In genomic region chr20:58627212-58628072, GRCh38 we compare ENCODE assay signal across 19 cellular contexts. TPM values are rescaled to one million over a fixed set of nuclear protein-coding genes. Genes with fewer than 3 reads are reported as not detected.
DNase-seq lines count a peak whose midpoint lies in the region; ATAC-seq and TF ChIP-seq lines count a peak whose summit lies in the region.
"Had no signal": no experiment of that assay in that cellular context is flagged by ENCODE, and none has a peak within 500 bp of the region (broad histone marks: within the 10 kb centered on the region; RNA-seq: fewer than 3 reads in every experiment).

No MANE protein-coding gene starts in this region.

- H3K4ac ChIP-seq in trophoblast cell (ENCODE audit: low read depth, low read length), result no peak overlapping the region

- no peak overlapping the region for H3K18ac ChIP-seq in trophoblast cell (ENCODE audit: low read length)

- peak overlapping the region; percentile 16 for H2BK12ac ChIP-seq in trophoblast cell (ENCODE audit: low read length)

- no CpG with 5 or more reads among the region's 11 CpGs for WGBS in trophoblast cell (ENCODE audit: extremely low coverage, insufficient coverage, insufficient read length)
- WGBS in thyroid gland, 2 donors, result 91 to 92% methylated on average over 9 to 11 of the region's 11 CpGs

- no peak overlapping the region for H2AK5ac ChIP-seq in trophoblast cell (ENCODE audit: low read length)

- no peak overlapping the region for H4K91ac ChIP-seq in trophoblast cell (ENCODE audit: low read depth, low read length)

- H3K14ac ChIP-seq in trophoblast cell (ENCODE audit: low read length), result no peak overlapping the region

- peak; percentile 50 for ATAC-seq in GM21717 (IDR thresholded peaks at IDR 0.05; ENCODE audit: unreplicated experiment)
- ATAC-seq: foreskin keratinocyte, PC-3, sciatic nerve had no signal

- H3K27me3 ChIP-seq in trophoblast cell (ENCODE audit: insufficient read depth, low read length) (no peaks in the 10 kb centered on the region), thyroid gland (no peaks in the 10 kb centered on the region)
- H3K27me3 ChIP-seq: foreskin keratinocyte had no signal

- H4K12ac ChIP-seq in trophoblast cell (ENCODE audit: low read depth, low read length), result no peak overlapping the region

- H3K4me1 ChIP-seq in trophoblast cell (ENCODE audit: control insufficient read depth in 1 of 2, insufficient read depth in 2 of 2, low read length in 2 of 2) (peaks cover 16 to 25% of the 10 kb centered on the region in 2 experiments), thyroid gland (no peaks in the 10 kb centered on the region)

- intact Hi-C loops in thyroid gland (cut with DNase I), result no loop called here

- H3K4me2 ChIP-seq in trophoblast cell (ENCODE audit: low read length), result no peak overlapping the region
- H3K4me2 ChIP-seq: SK-N-SH had no signal

- H3K36me3 ChIP-seq in trophoblast cell (ENCODE audit: control insufficient read depth in 1 of 2, insufficient read depth in 2 of 2, low read length in 2 of 2), result peaks cover 0 to 5% of the 10 kb centered on the region in 2 experiments
- H3K36me3 ChIP-seq in thyroid gland, result no peaks in the 10 kb centered on the region

- H3K4me3 ChIP-seq in trophoblast cell (ENCODE audit: low read depth, low read length) (no peak overlapping the region), thyroid gland (replicated peaks in 1 of 3) (no peak overlapping the region)

- peaks cover 15% of the 10 kb centered on the region for H3K79me1 ChIP-seq in trophoblast cell (ENCODE audit: low read length)

- H3K9me3 ChIP-seq in trophoblast cell (ENCODE audit: insufficient read depth, low read depth, low read length), result peaks cover 12% of the 10 kb centered on the region
- H3K9me3 ChIP-seq in thyroid gland, result no peaks in the 10 kb centered on the region
- H3K9me3 ChIP-seq: SK-N-SH had no signal

- H2BK5ac ChIP-seq in trophoblast cell (ENCODE audit: low read depth, low read length, poor library complexity), result no peak overlapping the region

- no peak for TF ChIP-seq CTCF in thyroid gland (IDR thresholded peaks at IDR 0.05)

- no peak overlapping the region for H2AFZ ChIP-seq in trophoblast cell (ENCODE audit: insufficient read depth, low read length, poor library complexity)

- no peak overlapping the region for H3K9ac ChIP-seq in trophoblast cell (ENCODE audit: low read length)
- H3K9ac ChIP-seq: SK-N-SH had no signal

- H4K8ac ChIP-seq in trophoblast cell (ENCODE audit: low read depth, low read length), result no peak overlapping the region

- no peak overlapping the region for H3K23ac ChIP-seq in trophoblast cell (ENCODE audit: low read length)

- no peak overlapping the region for H2BK120ac ChIP-seq in trophoblast cell (ENCODE audit: insufficient read depth, low read length, poor library complexity)

- H3K79me2 ChIP-seq in trophoblast cell (ENCODE audit: control insufficient read depth, insufficient read depth, low read length, poor library complexity), result peaks cover 2% of the 10 kb centered on the region

- no peak for TF ChIP-seq POLR2A in thyroid gland (IDR thresholded peaks at IDR 0.05)

- DNase-seq in activated CD4-positive, alpha-beta T cell treated with anti-CD3 and anti-CD28 coated beads, Interleukin-2, amount 50 U/mL, for 1 hour, result peak; percentile 48
- no peak for DNase-seq in activated CD4-positive, alpha-beta T cell treated with anti-CD3 and anti-CD28 coated beads for 48 hours
- peak; percentile 19 for DNase-seq in T follicular helper cell (ENCODE audit: low read depth)
- DNase-seq in trophoblast cell, result no peak
- no peak for DNase-seq in thyroid gland
- no peak for DNase-seq in cerebellar nuclear complex (lab: John Stamatoyannopoulos, UW)
- no peak for DNase-seq in dedifferentiated amniotic fluid mesenchymal stem cell (ENCODE audit: extremely low spot score)
- DNase-seq: 8988T; DMS153; foreskin keratinocyte; H9; NCI-H2081 treated with DMSO at 0.1 percent for 48 hours; NCI-H524 treated with DMSO at 0.1 percent for 48 hours; occipital lobe; PC-3; SK-N-SH; stimulated activated CD4-positive, alpha-beta T cell treated with anti-CD3 and anti-CD28 coated beads, Interleukin-1b, Interleukin-23, amount 100 ng/mL, for 48 hours had no signal

- H3K27ac ChIP-seq in trophoblast cell (ENCODE audit: low read depth, low read length) (no peak overlapping the region), thyroid gland (no peak overlapping the region)
- H3K27ac ChIP-seq: foreskin keratinocyte had no signal

RNA-seq across cellular contexts. Expression of gene STX16, which starts 23.6 kb away (rescaled TPM):
- polyA plus RNA-seq in trophoblast cell (2013), result 26.9 and 28.5 TPM in 2 replicates
- total RNA-seq in thyroid gland, result 10 to 100 TPM; 42.5 to 59.1 (median 53.0) TPM

Comparison
In these comparisons a context has a peak if more than half of its experiments do, and no peak if none do; other contexts are left out.
1. DNase-seq: peak in activated CD4-positive, alpha-beta T cell treated with anti-CD3 and anti-CD28 coated beads, Interleukin-2, amount 50 U/mL, for 1 hour (single experiment) and T follicular helper cell (single experiment); none in activated CD4-positive, alpha-beta T cell treated with anti-CD3 and anti-CD28 coated beads for 48 hours (single experiment), trophoblast cell (0 of 2), thyroid gland (0 of 2), cerebellar nuclear complex (0 of 2) and dedifferentiated amniotic fluid mesenchymal stem cell (single experiment).